Comparison of ENCODE assay signal across 9 cellular contexts in the genomic region with DNA sequence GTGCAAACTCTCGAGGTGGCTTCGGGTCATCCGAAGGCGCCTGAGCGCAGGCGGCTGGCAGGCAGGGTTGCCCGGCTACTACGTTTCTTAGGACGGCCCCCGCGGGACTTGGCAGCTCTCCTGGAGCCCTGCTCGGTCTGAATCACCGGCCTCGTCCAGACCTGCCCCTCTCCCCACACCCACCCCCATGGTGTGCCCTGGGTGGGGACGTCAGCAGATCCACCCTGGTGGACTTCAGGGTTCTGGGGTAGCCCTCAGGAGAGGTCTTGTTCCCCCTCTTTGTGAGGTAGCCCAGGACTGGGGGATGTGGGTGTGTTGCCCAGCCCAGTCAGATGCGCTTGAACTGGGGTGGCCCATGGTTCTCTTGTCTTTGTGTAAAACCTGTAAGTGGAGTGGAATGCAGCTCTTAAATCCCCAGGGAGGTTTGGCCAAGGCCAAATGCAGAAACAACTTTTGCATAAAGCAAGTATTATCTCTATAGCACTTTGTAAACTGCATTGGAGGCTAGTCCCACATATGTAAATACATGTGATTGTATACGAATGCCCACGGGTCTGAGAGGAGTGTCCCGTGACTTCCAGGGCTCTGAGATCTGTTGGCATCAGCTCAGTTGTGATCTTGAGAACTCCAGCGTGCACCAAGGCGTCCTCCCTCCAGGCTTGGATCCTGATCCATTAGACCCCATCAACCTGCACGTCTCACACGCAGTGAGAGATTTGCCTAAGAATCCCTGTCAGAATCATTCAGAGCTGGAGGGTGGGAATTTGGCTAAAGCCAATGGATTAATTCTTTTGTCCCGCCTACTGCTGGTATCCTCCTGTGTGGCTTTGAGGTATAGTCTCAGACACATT. TPM values are rescaled to one million over a fixed set of nuclear protein-coding genes. Genes with fewer than 3 reads are reported as not detected.
DNase-seq lines count a peak whose midpoint lies in the region; ATAC-seq, FAIRE-seq and TF ChIP-seq lines count a peak whose summit lies in the region.
"Had no signal": no experiment of that assay in that cellular context is flagged by ENCODE, and none has a peak within 500 bp of the region (broad histone marks: within the 10 kb centered on the region; RNA-seq: fewer than 3 reads in every experiment).

No MANE protein-coding gene starts in this region.

- peaks cover 0 to 23% (median 15%) of the 10 kb centered on the region in 11 experiments; a peak in 10 of 22 replicates for H3K27me3 ChIP-seq in BLaER1 treated with 17β-estradiol and CSF1 and Interleukin-3, amounts not matched to agents 10 nM and 100 nM
- H3K27me3 ChIP-seq in HUES6 (ENCODE audit: control insufficient read depth, insufficient read depth, low read length): peaks cover 28% of the 10 kb centered on the region
- no peaks in the 10 kb centered on the region for H3K27me3 ChIP-seq in astrocyte (ENCODE audit: insufficient read depth, low read length)

- peak; percentile 62 for DNase-seq in astrocyte (ENCODE audit: low read depth)
- no peak for DNase-seq in sciatic nerve (ENCODE audit: low spot score)
- no peak for DNase-seq in cerebellar cortex (ENCODE audit: low spot score)
- no peak for DNase-seq in HEK293T (ENCODE audit: extremely low spot score)

- no peaks in the 10 kb centered on the region for H3K9me3 Mint-ChIP-seq in astrocyte (ENCODE audit: unreplicated experiment)

- peaks cover 0 to 47% (median 4%) of the 10 kb centered on the region in 11 experiments; a peak in 7 of 22 replicates for H3K36me3 ChIP-seq in BLaER1 treated with 17β-estradiol and CSF1 and Interleukin-3, amounts not matched to agents 10 nM and 100 nM
- H3K36me3 ChIP-seq in HUES6 (ENCODE audit: control insufficient read depth, insufficient read depth, low read length): 0 out of 2 replicates have a peak, but pooled peaks cover 2% of the 10 kb centered on the region
- H3K36me3 ChIP-seq in astrocyte (ENCODE audit: insufficient read depth, low read length): no peaks in the 10 kb centered on the region

- no peaks in the 10 kb centered on the region; a peak in 1 of 22 replicates for H3K9me3 ChIP-seq in BLaER1 treated with 17β-estradiol and CSF1 and Interleukin-3, amounts not matched to agents 10 nM and 100 nM (replicated peaks in 1 of 11)
- H3K9me3 ChIP-seq in HUES6 (ENCODE audit: control insufficient read depth, insufficient read depth, low read depth, low read length) (no peaks in the 10 kb centered on the region), astrocyte (ENCODE audit: insufficient read depth, low read depth, low read length) (no peaks in the 10 kb centered on the region)

- ATAC-seq in sciatic nerve (peak; percentile 6), HG03342 (IDR thresholded peaks at IDR 0.05; ENCODE audit: unreplicated experiment) (no peak)
- ATAC-seq: K562 had no signal

- H3K36me3 Mint-ChIP-seq in astrocyte (ENCODE audit: low read depth, unreplicated experiment): peaks cover 3% of the 10 kb centered on the region

- H3K4me3 Mint-ChIP-seq in astrocyte (ENCODE audit: unreplicated experiment): peak overlapping the region; percentile 98

- CTCF ChIA-PET in HEK293T (lab: Yijun Ruan, JAX): no interaction called here

- H4K20me1 ChIP-seq in BLaER1 treated with 17β-estradiol and CSF1 and Interleukin-3, amounts not matched to agents 10 nM and 100 nM: peaks cover 62 to 91% (median 79%) of the 10 kb centered on the region in 11 experiments
- H4K20me1 ChIP-seq in astrocyte (ENCODE audit: insufficient read depth, low read length): peaks cover 67% of the 10 kb centered on the region

- H3K9ac ChIP-seq in BLaER1 treated with 17β-estradiol and CSF1 and Interleukin-3, amounts not matched to agents 10 nM and 100 nM: peak overlapping the region; percentile 82 to 93 (median 88)
- H3K9ac ChIP-seq in HUES6 (ENCODE audit: low read length): peak overlapping the region; percentile 18
- H3K9ac ChIP-seq in astrocyte (ENCODE audit: low read length): peak overlapping the region; percentile 89

- intact Hi-C loops in sciatic nerve (cut with DNase I): loop anchor here (10.0 kb wide), 2 partner anchors 60 to 200 kb away; no protein-coding TSS in a partner anchor

- POLR2A ChIA-PET in HEK293T (lab: Yijun Ruan, JAX): interaction anchor here (1.0 kb wide), 1 partner anchor 9 kb away, joined by 3 read pairs; no protein-coding TSS in a partner anchor

- H3K4me3 ChIP-seq in BLaER1 treated with 17β-estradiol and CSF1 and Interleukin-3, amounts not matched to agents 10 nM and 100 nM: peak overlapping the region; percentile 80 to 98 (median 84)
- peak overlapping the region; percentile 97 for H3K4me3 ChIP-seq in HUES6 (ENCODE audit: low read depth, low read length)
- peak overlapping the region; percentile 89 for H3K4me3 ChIP-seq in astrocyte (ENCODE audit: insufficient read depth, low read depth, low read length)
- peak overlapping the region; percentile 86 for H3K4me3 ChIP-seq in iPS-11a (ENCODE audit: low read depth, low read length)

- H3K27me3 Mint-ChIP-seq in astrocyte (ENCODE audit: low read depth, unreplicated experiment): peaks cover 2% of the 10 kb centered on the region

- H3K27ac Mint-ChIP-seq in astrocyte (ENCODE audit: unreplicated experiment): peak overlapping the region; percentile 6

- peaks cover 51% of the 10 kb centered on the region for H3K79me2 ChIP-seq in astrocyte (ENCODE audit: insufficient read depth, low read length)

- H3K27ac ChIP-seq in BLaER1 treated with 17β-estradiol and CSF1 and Interleukin-3, amounts not matched to agents 10 nM and 100 nM: peak overlapping the region; percentile 74 to 91 (median 86); a peak in 21 of 22 replicates
- H3K27ac ChIP-seq in HUES6 (ENCODE audit: low read depth, low read length): no peak overlapping the region
- peak overlapping the region; percentile 93 for H3K27ac ChIP-seq in astrocyte (ENCODE audit: low read depth, low read length)

- H2AFZ ChIP-seq in astrocyte (ENCODE audit: low read depth, low read length): no peak overlapping the region

- no peak for TF ChIP-seq CTCF in astrocyte (IDR thresholded peaks at IDR 0.05; ENCODE audit: insufficient read depth, low read depth, low read length)

- peaks cover 55 to 73% (median 66%) of the 10 kb centered on the region in 10 experiments for H3K4me1 ChIP-seq in BLaER1 treated with 17β-estradiol and CSF1 and Interleukin-3, amounts not matched to agents 10 nM and 100 nM
- H3K4me1 ChIP-seq in HUES6 (ENCODE audit: control insufficient read depth, insufficient read depth, low read length): peaks cover 32% of the 10 kb centered on the region
- peaks cover 32% of the 10 kb centered on the region for H3K4me1 ChIP-seq in astrocyte (ENCODE audit: insufficient read depth, low read length)

- H3K4me2 ChIP-seq in BLaER1 treated with 17β-estradiol and CSF1 and Interleukin-3, amounts not matched to agents 10 nM and 100 nM: peak overlapping the region; percentile 92 to 100 (median 98)
- H3K4me2 ChIP-seq in astrocyte (ENCODE audit: low read length): peak overlapping the region; percentile 100

- no peak for FAIRE-seq in astrocyte (lab: Jason Lieb, UNC)
- FAIRE-seq: K562 had no signal

- peaks cover 24% of the 10 kb centered on the region for H3K4me1 Mint-ChIP-seq in astrocyte (ENCODE audit: low read depth, unreplicated experiment)

TF ChIP-seq in HEK293T, 16 proteins besides CTCF, POLR2A, EP300 and RAD21:
- TF ChIP-seq ZNF384 (IDR thresholded peaks at IDR 0.05) (no peak), SUZ12 (IDR thresholded peaks at IDR 0.05) (no peak), NFRKB (IDR thresholded peaks at IDR 0.05) (no peak), FOXK2 (IDR thresholded peaks at IDR 0.05) (no peak), SP1 (IDR thresholded peaks at IDR 0.05) (no peak), ARNT (IDR thresholded peaks at IDR 0.05) (no peak), TARDBP (IDR thresholded peaks at IDR 0.05) (no peak), CTBP1 (IDR thresholded peaks at IDR 0.05; ENCODE audit: borderline replicate concordance) (no peak)
TF ChIP-seq in HEK293T: peak in this region for 0.

RNA-seq across cellular contexts. Expression of a gene that starts 1.8 kb away (rescaled TPM):
- total RNA-seq in astrocyte (52.4 and 53.4 TPM in 2 replicates), sciatic nerve (87.7 TPM)

Comparison
In these comparisons a context has a peak if more than half of its experiments do, and no peak if none do; other contexts are left out.
1. H3K9ac ChIP-seq: peak in every context shown above with its lines; median percentile 89 in astrocyte; 88 in BLaER1 treated with 17β-estradiol and CSF1 and Interleukin-3, amounts not matched to agents 10 nM and 100 nM; 18 in HUES6.